10 cellular contexts compared by ENCODE assay signal in genomic region chr9:93945400-93946337, GRCh38. TPM values are rescaled to one million over a fixed set of nuclear protein-coding genes. Genes with fewer than 3 reads are reported as not detected.
DNase-seq lines count a peak whose midpoint lies in the region; ATAC-seq, FAIRE-seq and TF ChIP-seq lines count a peak whose summit lies in the region.
"Had no signal": no experiment of that assay in that cellular context is flagged by ENCODE, and none has a peak within 500 bp of the region (broad histone marks: within the 10 kb centered on the region; RNA-seq: fewer than 3 reads in every experiment).

No MANE protein-coding gene starts in this region.

- peaks cover 16% of the 10 kb centered on the region for H3K4me1 Mint-ChIP-seq in activated CD4-positive, alpha-beta T cell treated with anti-CD3 and anti-CD28 coated beads, Interleukin-2, amount 10 ng/mL, durations not matched to agents 24 days and 14 days
- H3K4me1 Mint-ChIP-seq in activated T-helper 1 cell treated with anti-CD3 and anti-CD28 coated beads, Interleukin-12 subunit alpha, Interleukin-12 subunit beta, Interleukin-2, Interleukin-4 antibody, amounts not matched to agents 30 ng/mL and 10 ng/mL and 1 ng/mL, durations not matched to agents 14 hours and 24 hours and 36 hours (ENCODE audit: low read depth): peaks cover 16% of the 10 kb centered on the region
- peaks cover 56% of the 10 kb centered on the region for H3K4me1 Mint-ChIP-seq in stimulated activated naive CD8-positive, alpha-beta T cell treated with anti-CD3 and anti-CD28 coated beads, Interleukin-15, amount 100 ng/mL, for 72 hours

- H3K9me3 Mint-ChIP-seq in activated CD4-positive, alpha-beta T cell treated with anti-CD3 and anti-CD28 coated beads, Interleukin-2, amount 10 ng/mL, durations not matched to agents 24 days and 14 days: peaks cover 4% of the 10 kb centered on the region
- H3K9me3 Mint-ChIP-seq in activated T-helper 1 cell treated with anti-CD3 and anti-CD28 coated beads, Interleukin-12 subunit alpha, Interleukin-12 subunit beta, Interleukin-2, Interleukin-4 antibody, amounts not matched to agents 30 ng/mL and 10 ng/mL and 1 ng/mL, durations not matched to agents 14 hours and 24 hours and 36 hours: peaks cover 8% of the 10 kb centered on the region
- no peaks in the 10 kb centered on the region for H3K9me3 Mint-ChIP-seq in stimulated activated naive CD8-positive, alpha-beta T cell treated with anti-CD3 and anti-CD28 coated beads, Interleukin-15, amount 100 ng/mL, for 72 hours

- TF ChIP-seq POLR2A in GM12891 (IDR thresholded peaks at IDR 0.05; ENCODE audit: low read depth, low read length) (no peak), H54 (IDR thresholded peaks at IDR 0.05; ENCODE audit: low read depth, low read length) (no peak)

- no peak for DNase-seq in activated CD4-positive, alpha-beta T cell treated with anti-CD3 and anti-CD28 coated beads, Interleukin-2, amount 10 ng/mL, durations not matched to agents 24 days and 14 days
- no peak for DNase-seq in activated CD4-positive, alpha-beta T cell treated with anti-CD3 and anti-CD28 coated beads for 48 hours
- DNase-seq in activated T-helper 1 cell treated with anti-CD3 and anti-CD28 coated beads, Interleukin-12 subunit alpha, Interleukin-12 subunit beta, Interleukin-2, Interleukin-4 antibody, amounts not matched to agents 30 ng/mL and 10 ng/mL and 1 ng/mL, durations not matched to agents 14 hours and 24 hours and 36 hours (ENCODE audit: low spot score): no peak
- DNase-seq in left lobe of liver (ENCODE audit: low spot score): no peak
- no peak for DNase-seq in stimulated activated naive CD8-positive, alpha-beta T cell treated with anti-CD3 and anti-CD28 coated beads, Interleukin-15, amount 100 ng/mL, for 72 hours
- no peak for DNase-seq in GM12891 (ENCODE audit: insufficient read length, low spot score)
- DNase-seq in H54 (ENCODE audit: insufficient read length, low spot score): no peak
- DNase-seq: activated naive CD4-positive, alpha-beta T cell had no signal

- H3K4me3 Mint-ChIP-seq in activated CD4-positive, alpha-beta T cell treated with anti-CD3 and anti-CD28 coated beads, Interleukin-2, amount 10 ng/mL, durations not matched to agents 24 days and 14 days: peak overlapping the region; percentile 62
- peak overlapping the region; percentile 38 for H3K4me3 Mint-ChIP-seq in activated T-helper 1 cell treated with anti-CD3 and anti-CD28 coated beads, Interleukin-12 subunit alpha, Interleukin-12 subunit beta, Interleukin-2, Interleukin-4 antibody, amounts not matched to agents 30 ng/mL and 10 ng/mL and 1 ng/mL, durations not matched to agents 14 hours and 24 hours and 36 hours
- H3K4me3 Mint-ChIP-seq in stimulated activated naive CD8-positive, alpha-beta T cell treated with anti-CD3 and anti-CD28 coated beads, Interleukin-15, amount 100 ng/mL, for 72 hours: peak overlapping the region; percentile 48 to 71

- intact Hi-C loops in activated CD4-positive, alpha-beta T cell treated with anti-CD3 and anti-CD28 coated beads, Interleukin-2, amount 10 ng/mL, durations not matched to agents 24 days and 14 days (cut with micrococcal nuclease): no loop called here
- intact Hi-C loops in activated T-helper 1 cell treated with anti-CD3 and anti-CD28 coated beads, Interleukin-12 subunit alpha, Interleukin-12 subunit beta, Interleukin-2, Interleukin-4 antibody, amounts not matched to agents 30 ng/mL and 10 ng/mL and 1 ng/mL, durations not matched to agents 14 hours and 24 hours and 36 hours (cut with micrococcal nuclease): loop anchor here (5.0 kb wide), 1 partner anchor 118 kb away; no protein-coding TSS in a partner anchor

- peaks cover 5% of the 10 kb centered on the region for H3K36me3 Mint-ChIP-seq in activated CD4-positive, alpha-beta T cell treated with anti-CD3 and anti-CD28 coated beads, Interleukin-2, amount 10 ng/mL, durations not matched to agents 24 days and 14 days (ENCODE audit: low read depth)
- peaks cover 4% of the 10 kb centered on the region for H3K36me3 Mint-ChIP-seq in activated T-helper 1 cell treated with anti-CD3 and anti-CD28 coated beads, Interleukin-12 subunit alpha, Interleukin-12 subunit beta, Interleukin-2, Interleukin-4 antibody, amounts not matched to agents 30 ng/mL and 10 ng/mL and 1 ng/mL, durations not matched to agents 14 hours and 24 hours and 36 hours (ENCODE audit: low read depth)

- peak; percentile 19 for ATAC-seq in left lobe of liver
- no peak for ATAC-seq in stimulated activated naive CD8-positive, alpha-beta T cell treated with anti-CD3 and anti-CD28 coated beads, Interleukin-15, amount 100 ng/mL, for 72 hours
- ATAC-seq in HG03354 (IDR thresholded peaks at IDR 0.05; ENCODE audit: poor library complexity, severe bottlenecking, unreplicated experiment): no peak

- peaks cover 89% of the 10 kb centered on the region for H3K27me3 Mint-ChIP-seq in activated CD4-positive, alpha-beta T cell treated with anti-CD3 and anti-CD28 coated beads, Interleukin-2, amount 10 ng/mL, durations not matched to agents 24 days and 14 days
- H3K27me3 Mint-ChIP-seq in activated T-helper 1 cell treated with anti-CD3 and anti-CD28 coated beads, Interleukin-12 subunit alpha, Interleukin-12 subunit beta, Interleukin-2, Interleukin-4 antibody, amounts not matched to agents 30 ng/mL and 10 ng/mL and 1 ng/mL, durations not matched to agents 14 hours and 24 hours and 36 hours (ENCODE audit: insufficient read depth): peaks cover 72% of the 10 kb centered on the region
- H3K27me3 Mint-ChIP-seq in stimulated activated naive CD8-positive, alpha-beta T cell treated with anti-CD3 and anti-CD28 coated beads, Interleukin-15, amount 100 ng/mL, for 72 hours: peaks cover 100% of the 10 kb centered on the region

- H3K27ac Mint-ChIP-seq in activated CD4-positive, alpha-beta T cell treated with anti-CD3 and anti-CD28 coated beads, Interleukin-2, amount 10 ng/mL, durations not matched to agents 24 days and 14 days: no peak overlapping the region
- H3K27ac Mint-ChIP-seq in activated T-helper 1 cell treated with anti-CD3 and anti-CD28 coated beads, Interleukin-12 subunit alpha, Interleukin-12 subunit beta, Interleukin-2, Interleukin-4 antibody, amounts not matched to agents 30 ng/mL and 10 ng/mL and 1 ng/mL, durations not matched to agents 14 hours and 24 hours and 36 hours: no peak overlapping the region
- no peak overlapping the region for H3K27ac Mint-ChIP-seq in stimulated activated naive CD8-positive, alpha-beta T cell treated with anti-CD3 and anti-CD28 coated beads, Interleukin-15, amount 100 ng/mL, for 72 hours

- FAIRE-seq in GM12891 (lab: Jason Lieb, UNC): no peak
- no peak for FAIRE-seq in H54 (lab: Jason Lieb, UNC)

TF ChIP-seq in GM12891, 5 proteins besides CTCF, POLR2A, EP300 and RAD21:
- TF ChIP-seq POLR2AphosphoS5 (IDR thresholded peaks at IDR 0.05; ENCODE audit: low read depth, low read length) (no peak), POU2F2 (IDR thresholded peaks at IDR 0.05; ENCODE audit: low read depth, low read length) (no peak), TAF1 (IDR thresholded peaks at IDR 0.05; ENCODE audit: low read depth, low read length) (no peak)

RNA-seq across cellular contexts. Expression of gene BARX1, which starts 9.5 kb away (rescaled TPM):
- total RNA-seq in activated CD4-positive, alpha-beta T cell treated with anti-CD3 and anti-CD28 coated beads, Interleukin-2, amount 10 ng/mL, durations not matched to agents 24 days and 14 days: 0.50 and 0.61 TPM in 2 replicates
- total RNA-seq in activated T-helper 1 cell treated with anti-CD3 and anti-CD28 coated beads, Interleukin-12 subunit alpha, Interleukin-12 subunit beta, Interleukin-2, Interleukin-4 antibody, amounts not matched to agents 30 ng/mL and 10 ng/mL and 1 ng/mL, durations not matched to agents 14 hours and 24 hours and 36 hours: 0.15 and 0.21 TPM in 2 replicates
- total RNA-seq in left lobe of liver: not detected
- polyA plus RNA-seq in GM12891 (2012; ENCODE audit: low read depth, missing spikeins): not detected
- total RNA-seq: subcutaneous adipose tissue had no signal
